Comparison of ENCODE assay signal across 9 cellular contexts in the genomic region with DNA sequence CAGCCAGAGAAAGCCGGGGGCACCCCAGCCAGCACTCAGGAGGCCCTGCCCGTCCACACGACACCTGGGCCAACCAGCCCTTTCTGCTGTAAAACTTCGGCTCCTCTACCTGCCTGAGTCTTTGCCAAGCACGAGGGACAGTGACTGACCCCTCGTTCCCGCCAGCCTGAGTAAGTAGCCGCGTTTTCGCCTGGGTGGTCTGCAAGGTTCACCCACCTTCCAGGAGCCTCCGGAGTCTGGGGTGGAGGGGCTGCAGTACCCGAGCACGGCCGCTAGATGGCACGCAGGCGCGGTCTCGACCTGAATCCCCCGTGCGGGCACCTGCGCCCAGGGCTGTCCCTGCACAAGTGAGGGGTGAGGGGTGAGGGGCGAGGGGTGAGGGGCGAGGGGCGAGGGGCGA.
DNase-seq lines count a peak whose midpoint lies in the region; ATAC-seq, FAIRE-seq and TF ChIP-seq lines count a peak whose summit lies in the region.
"Had no signal": no experiment of that assay in that cellular context is flagged by ENCODE, and none has a peak within 500 bp of the region (broad histone marks: within the 10 kb centered on the region; RNA-seq: fewer than 3 reads in every experiment).

No MANE protein-coding gene starts in this region.

- H3K4me2 ChIP-seq in A549 (peak overlapping the region; percentile 58), GM23248 (ENCODE audit: unreplicated experiment) (no peak overlapping the region)

- H3K4me3 Mint-ChIP-seq in activated CD8-positive, alpha-beta T cell treated with anti-CD3 and anti-CD28 coated beads for 36 hours = no peak overlapping the region
- H3K4me3 Mint-ChIP-seq: naive B cell had no signal

- peaks cover 16% of the 10 kb centered on the region for H3K4me1 ChIP-seq in A549
- H3K4me1 ChIP-seq in right atrium auricular region = no peaks in the 10 kb centered on the region
- H3K4me1 ChIP-seq in stomach = peaks cover 5 to 27% (median 20%) of the 10 kb centered on the region in 4 donors
- H3K4me1 ChIP-seq in GM23248 (ENCODE audit: insufficient read depth) = no peaks in the 10 kb centered on the region

- H3K9me2 ChIP-seq in GM23248 (ENCODE audit: insufficient read depth) = no peaks in the 10 kb centered on the region

- 0 out of 3 replicates have a peak overlapping the region, but pooled peaks have one; percentile 21 for H3K4me3 ChIP-seq in A549
- H3K4me3 ChIP-seq in H7 (ENCODE audit: insufficient read depth, low read depth, low read length) = no peak overlapping the region
- H3K4me3 ChIP-seq in right atrium auricular region = no peak overlapping the region
- H3K4me3 ChIP-seq in stomach = no peak overlapping the region
- no peak overlapping the region for H3K4me3 ChIP-seq in GM23248

- H3K4me1 Mint-ChIP-seq in activated CD8-positive, alpha-beta T cell treated with anti-CD3 and anti-CD28 coated beads for 36 hours (ENCODE audit: low read depth) = no peaks in the 10 kb centered on the region
- H3K4me1 Mint-ChIP-seq: naive B cell had no signal

- H4K20me1 ChIP-seq in GM23248 (ENCODE audit: insufficient read depth) = no peaks in the 10 kb centered on the region

- no peaks in the 10 kb centered on the region for H3K36me3 ChIP-seq in H7 (replicated peaks; ENCODE audit: control insufficient read depth, insufficient read depth, low read length)
- no peaks in the 10 kb centered on the region for H3K36me3 ChIP-seq in right atrium auricular region
- H3K36me3 ChIP-seq in stomach = no peaks in the 10 kb centered on the region
- H3K36me3 ChIP-seq in GM23248 (ENCODE audit: low read depth) = no peaks in the 10 kb centered on the region

- peak; percentile 39 to 50 for TF ChIP-seq RAD21 in A549 (conservative IDR thresholded peaks at IDR 0.05 in 1 of 2, IDR thresholded peaks at IDR 0.05 in 1 of 2)

- WGBS in A549 (ENCODE audit: missing lambda C conversion rate) = 11% methylated on average over 9 of the region's 25 CpGs
- 24 to 36% (median 27%) methylated on average over 13 to 25 of the region's 25 CpGs; no CpG with 5 or more reads in 1 of the 5 donors for WGBS in stomach, 5 donors
- WGBS in GM23248 (ENCODE audit: low coverage in 1 of 2, low lambda C conversion rate in 2 of 2, missing lambda C conversion rate in 2 of 2), 2 experiments = 37 to 54% methylated on average over 20 to 25 of the region's 25 CpGs

- TF ChIP-seq EP300 in A549 (IDR thresholded peaks at IDR 0.05) (no peak), stomach (IDR thresholded peaks at IDR 0.05) (no peak)

- in situ Hi-C loops in GM23248 (cut with MboI) = no loop called here

- intact Hi-C loops in activated CD8-positive, alpha-beta T cell treated with anti-CD3 and anti-CD28 coated beads for 36 hours (cut with micrococcal nuclease) = no loop called here
- intact Hi-C loops in stomach (cut with DNase I; ENCODE audit: low total_unique reads) = no loop called here

- POLR2A ChIA-PET in A549 (lab: Yijun Ruan, JAX) = no interaction called here
- POLR2A ChIA-PET in activated CD8-positive, alpha-beta T cell treated with anti-CD3 and anti-CD28 coated beads for 36 hours (lab: Charles Lee) = no interaction called here

- H3K27ac ChIP-seq in A549 (peak overlapping the region; percentile 29 to 80; a peak in 4 of 6 replicates), right atrium auricular region (no peak overlapping the region), stomach (no peak overlapping the region), GM23248 (no peak overlapping the region)

- no peak overlapping the region for H3K9ac ChIP-seq in GM23248

- peaks cover 7% of the 10 kb centered on the region; the same call in 1 of the 3 replicates for H3K9me3 ChIP-seq in A549
- H3K9me3 ChIP-seq in right atrium auricular region = peaks cover 0 to 8% of the 10 kb centered on the region in 2 donors
- H3K9me3 ChIP-seq in stomach = peaks cover 0 to 14% (median 9%) of the 10 kb centered on the region in 4 donors
- H3K9me3 ChIP-seq in GM23248 (ENCODE audit: low read depth) = no peaks in the 10 kb centered on the region

- no peaks in the 10 kb centered on the region for H3K27me3 ChIP-seq in H7 (ENCODE audit: control insufficient read depth, insufficient read depth, low read length)
- H3K27me3 ChIP-seq in right atrium auricular region = no peaks in the 10 kb centered on the region
- no peaks in the 10 kb centered on the region for H3K27me3 ChIP-seq in stomach
- H3K27me3 ChIP-seq in GM23248 (replicated peaks; ENCODE audit: insufficient read depth) = no peaks in the 10 kb centered on the region

- TF ChIP-seq POLR2A in A549 (IDR thresholded peaks at IDR 0.05; ENCODE audit: low read length) = no peak
- TF ChIP-seq POLR2A in stomach (IDR thresholded peaks at IDR 0.05) = no peak

- peaks cover 8% of the 10 kb centered on the region for H3K9me3 Mint-ChIP-seq in activated CD8-positive, alpha-beta T cell treated with anti-CD3 and anti-CD28 coated beads for 36 hours

- no peak overlapping the region for H2AFZ ChIP-seq in GM23248

- TF ChIP-seq CTCF in A549 (IDR thresholded peaks at IDR 0.05) = peak; percentile 43; the same call in 2 of the 3 replicates
- TF ChIP-seq CTCF in activated CD8-positive, alpha-beta T cell treated with anti-CD3 and anti-CD28 coated beads for 36 hours (IDR thresholded peaks at IDR 0.05) = peak; percentile 72
- peak; percentile 74 to 77 for TF ChIP-seq CTCF in right atrium auricular region (IDR thresholded peaks at IDR 0.05)
- peak in 5 of 7 experiments; percentile 54 to 85 (median 72) for TF ChIP-seq CTCF in stomach (IDR thresholded peaks at IDR 0.05)

- H3K79me2 ChIP-seq in GM23248 (ENCODE audit: insufficient read depth) = no peaks in the 10 kb centered on the region

- H3K36me3 Mint-ChIP-seq in activated CD8-positive, alpha-beta T cell treated with anti-CD3 and anti-CD28 coated beads for 36 hours (ENCODE audit: low read depth) = no peaks in the 10 kb centered on the region

- DNase-seq in A549 (ENCODE audit: low read depth in 1 of 2, low spot score in 1 of 2) (peak; percentile 39 to 75), H7 (peak; percentile 98), right atrium auricular region (ENCODE audit: low spot score) (no peak), stomach (peak; percentile 58), NCI-H1092 (lab: John Stamatoyannopoulos, UW) (no peak), GM23248 (no peak)
- peak; percentile 52 for DNase-seq in activated CD8-positive, alpha-beta T cell treated with anti-CD3 and anti-CD28 coated beads for 36 hours
- DNase-seq: naive B cell had no signal

- no peak for FAIRE-seq in A549 (lab: Jason Lieb, UNC)

- peak; percentile 51 to 75; a peak in 5 of 6 replicates for ATAC-seq in A549
- peak; percentile 68 for ATAC-seq in activated CD8-positive, alpha-beta T cell treated with anti-CD3 and anti-CD28 coated beads for 36 hours
- ATAC-seq in HG02610 (IDR thresholded peaks at IDR 0.05; ENCODE audit: unreplicated experiment) = no peak

- CTCF ChIA-PET in A549 (lab: Yijun Ruan, JAX) = no interaction called here
- CTCF ChIA-PET in activated CD8-positive, alpha-beta T cell treated with anti-CD3 and anti-CD28 coated beads for 36 hours (lab: Charles Lee) = no interaction called here

- H3K27ac Mint-ChIP-seq in activated CD8-positive, alpha-beta T cell treated with anti-CD3 and anti-CD28 coated beads for 36 hours = no peak overlapping the region
- H3K27ac Mint-ChIP-seq: naive B cell had no signal

- H3F3A ChIP-seq in GM23248 (ENCODE audit: insufficient read depth) = no peaks in the 10 kb centered on the region

- no peaks in the 10 kb centered on the region for H3K27me3 Mint-ChIP-seq in activated CD8-positive, alpha-beta T cell treated with anti-CD3 and anti-CD28 coated beads for 36 hours

TF ChIP-seq in A549, 52 proteins besides CTCF, POLR2A, EP300 and RAD21:
- TF ChIP-seq SMC3 (IDR thresholded peaks at IDR 0.05) (peak; percentile 38; the same call in 1 of the 3 replicates), NR3C1 (IDR thresholded peaks at IDR 0.05) (no peak)
TF ChIP-seq in A549: peak in this region for 1.

Comparison
In these comparisons a context has a peak if more than half of its experiments do, and no peak if none do; other contexts are left out.
1. DNase-seq: peak in A549 (2 of 2), H7 (single experiment), activated CD8-positive, alpha-beta T cell treated with anti-CD3 and anti-CD28 coated beads for 36 hours (single experiment) and stomach (single experiment); none in right atrium auricular region (single experiment), NCI-H1092 (single experiment) and GM23248 (single experiment).
2. H3K27ac ChIP-seq: peak in A549 (2 of 2); none in right atrium auricular region (0 of 2), stomach (0 of 5) and GM23248 (single experiment).
3. Peak in every context shown above with its lines, with median percentiles within 50 percentile points of each other: CTCF ChIP-seq.